ENCODE assay signal across 19 cellular contexts in genomic region chr5:173011602-173012001, GRCh38. TPM values are rescaled to one million over a fixed set of nuclear protein-coding genes. Genes with fewer than 3 reads are reported as not detected.
DNase-seq lines count a peak whose midpoint lies in the region; ATAC-seq and TF ChIP-seq lines count a peak whose summit lies in the region.
"Had no signal": no experiment of that assay in that cellular context is flagged by ENCODE, and none has a peak within 500 bp of the region (broad histone marks: within the 10 kb centered on the region; RNA-seq: fewer than 3 reads in every experiment).

No MANE protein-coding gene starts in this region.

- H3K27me3 ChIP-seq in GM23338 (ENCODE audit: insufficient read depth) (no peaks in the 10 kb centered on the region), neutrophil (no peaks in the 10 kb centered on the region)

- H3K36me3 Mint-ChIP-seq in CD14-positive monocyte, result peaks cover 2 to 14% of the 10 kb centered on the region in 2 donors
- no peaks in the 10 kb centered on the region for H3K36me3 Mint-ChIP-seq in GM23338 (ENCODE audit: low read depth)

- peaks cover 5% of the 10 kb centered on the region; the same call in 1 of the 2 replicates for H3K9me2 ChIP-seq in GM23338 (ENCODE audit: insufficient read depth)

- intact Hi-C loops in CD14-positive monocyte (cut with micrococcal nuclease), result loop anchor here (5.0 kb wide), 1 partner anchor 46 kb away; the partner anchor contains the start of gene CREBRF (in 2 of the 2)

- H3K4me2 ChIP-seq in GM23338, result no peak overlapping the region

- H3K36me3 ChIP-seq in GM23338 (ENCODE audit: insufficient read depth) (no peaks in the 10 kb centered on the region), neutrophil (no peaks in the 10 kb centered on the region)

- H4K20me1 ChIP-seq in GM23338 (replicated peaks; ENCODE audit: insufficient read depth), result peaks cover 26% of the 10 kb centered on the region

- H3K27me3 Mint-ChIP-seq in CD14-positive monocyte (ENCODE audit: low read depth in 3 of 3), result no peaks in the 10 kb centered on the region
- H3K27me3 Mint-ChIP-seq in GM23338 (ENCODE audit: insufficient read depth, low read depth, poor library complexity), result peaks cover 2% of the 10 kb centered on the region
- H3K27me3 Mint-ChIP-seq: activated naive CD4-positive, alpha-beta T cell treated with anti-CD3 and anti-CD28 coated beads, Interleukin-2, amount 10 ng/mL, durations not matched to agents 7 days and 5 days had no signal

- no peaks in the 10 kb centered on the region for H3F3A ChIP-seq in GM23338 (replicated peaks; ENCODE audit: low read depth)

- H3K27ac Mint-ChIP-seq in CD14-positive monocyte (peak overlapping the region; percentile 82 to 92 (median 85)), GM23338 (peak overlapping the region; percentile 54; the same call in 1 of the 2 replicates)
- H3K27ac Mint-ChIP-seq: activated naive CD4-positive, alpha-beta T cell treated with anti-CD3 and anti-CD28 coated beads, Interleukin-2, amount 10 ng/mL, durations not matched to agents 7 days and 5 days had no signal

- TF ChIP-seq CTCF in CD14-positive monocyte (IDR thresholded peaks at IDR 0.05) (no peak), GM23338 (conservative IDR thresholded peaks at IDR 0.05; ENCODE audit: low read depth in 2 of 2) (no peak), neutrophil (IDR thresholded peaks at IDR 0.05) (no peak), foreskin fibroblast (IDR thresholded peaks at IDR 0.05; ENCODE audit: low read depth, low read length) (no peak)

- H2AFZ ChIP-seq in GM23338, result no peak overlapping the region

- H3K9me3 Mint-ChIP-seq in CD14-positive monocyte, result peaks cover 0 to 2% (median 0%) of the 10 kb centered on the region in 7 donors
- H3K9me3 Mint-ChIP-seq in GM23338, result no peaks in the 10 kb centered on the region
- H3K9me3 Mint-ChIP-seq: activated naive CD4-positive, alpha-beta T cell treated with anti-CD3 and anti-CD28 coated beads, Interleukin-2, amount 10 ng/mL, durations not matched to agents 7 days and 5 days had no signal

- ATAC-seq in GM23338 (no peak), HG03159 (IDR thresholded peaks at IDR 0.05; ENCODE audit: unreplicated experiment) (no peak)
- ATAC-seq: esophagus mucosa had no signal

- H3K4me3 Mint-ChIP-seq in CD14-positive monocyte (no peak overlapping the region), GM23338 (no peak overlapping the region)
- H3K4me3 Mint-ChIP-seq: activated naive CD4-positive, alpha-beta T cell treated with anti-CD3 and anti-CD28 coated beads, Interleukin-2, amount 10 ng/mL, durations not matched to agents 7 days and 5 days had no signal

- peaks cover 82% of the 10 kb centered on the region for H3K4me1 Mint-ChIP-seq in CD14-positive monocyte
- H3K4me1 Mint-ChIP-seq in GM23338, result peaks cover 15% of the 10 kb centered on the region

- H3K9me3 ChIP-seq in neutrophil, result no peaks in the 10 kb centered on the region

- H3K27ac ChIP-seq in GM23338 (ENCODE audit: low read depth) (no peak overlapping the region), neutrophil (peak overlapping the region; percentile 48)

- H3K4me3 ChIP-seq in GM23338, result no peak overlapping the region
- H3K4me3 ChIP-seq in neutrophil (ENCODE audit: low read depth in 1 of 2, low read length in 1 of 2), result no peak overlapping the region
- H3K4me3 ChIP-seq in foreskin fibroblast (ENCODE audit: low read depth in 1 of 2, low read length in 2 of 2), result no peak overlapping the region

- DNase-seq in CD14-positive monocyte (ENCODE audit: low spot score), result no peak
- DNase-seq in GM23338 (ENCODE audit: low spot score), result no peak
- DNase-seq in dermis blood vessel endothelial cell, result peak; percentile 20
- DNase-seq in A172 (ENCODE audit: low spot score), result no peak
- DNase-seq in NCI-H187 (lab: John Stamatoyannopoulos, UW), result no peak
- DNase-seq in foreskin fibroblast, result no peak
- DNase-seq: activated naive CD4-positive, alpha-beta T cell treated with anti-CD3 and anti-CD28 coated beads, Interleukin-2, amount 10 ng/mL, durations not matched to agents 7 days and 5 days; AML-193; DMS 273 treated with DMSO at 0.1 percent for 48 hours; GF-D8; MV-4-11; NCI-H2029 treated with DMSO at 0.1 percent for 48 hours; NCI-H510A treated with DMSO at 0.1 percent for 48 hours; nucleus accumbens; Right ventricle myocardium superior; stimulated activated CD4-positive, alpha-beta T cell treated with anti-CD3 and anti-CD28 coated beads, Interleukin-2, amount 100 ng/mL, for 48 hours had no signal

- H3K79me2 ChIP-seq in GM23338 (replicated peaks; ENCODE audit: insufficient read depth), result peaks cover 75% of the 10 kb centered on the region

- peaks cover 9% of the 10 kb centered on the region for H3K4me1 ChIP-seq in GM23338 (ENCODE audit: insufficient read depth)
- peaks cover 45 to 68% of the 10 kb centered on the region in 2 experiments for H3K4me1 ChIP-seq in neutrophil (ENCODE audit: control insufficient read depth in 1 of 2, insufficient read depth in 1 of 2, low read depth in 1 of 2, low read length in 1 of 2)

TF ChIP-seq in GM23338, 12 proteins besides CTCF, POLR2A, EP300 and RAD21:
- TF ChIP-seq EZH2 (IDR thresholded peaks at IDR 0.05; ENCODE audit: low read depth, unreplicated experiment) (no peak), ETS1 (IDR thresholded peaks at IDR 0.05) (no peak), ZNF331 (CRISPR knock-in tag; IDR thresholded peaks at IDR 0.05; ENCODE audit: low read depth) (no peak), JUNB (IDR thresholded peaks at IDR 0.05; ENCODE audit: unreplicated experiment) (no peak), STAT1 (IDR thresholded peaks at IDR 0.05; ENCODE audit: unreplicated experiment) (no peak)

RNA-seq across cellular contexts. Expression of gene ATP6V0E1, which starts 28.0 kb away (rescaled TPM):
- polyA plus RNA-seq in CD14-positive monocyte (100 to 1,000 TPM; 698 to 760 TPM), GM23338 (2016; fragmentation: Nextera tagmentation; extraction: Ambion mirVana) (217 and 250 TPM in 2 replicates)
- total RNA-seq in GM23338 (2014; rRNA removed; shearing (Covaris generic)), result 75.0 and 75.9 TPM in 2 replicates
- 213 and 253 TPM in 2 replicates for total RNA-seq in dermis blood vessel endothelial cell
- 367 and 419 TPM in 2 replicates for total RNA-seq in A172 (2014; rRNA removed; shearing (Covaris generic))

RNA-seq across cellular contexts. Expression of gene CREBRF, which starts 44.5 kb away (rescaled TPM):
- polyA plus RNA-seq in CD14-positive monocyte (10 to 100 TPM; 23.1 to 27.6 TPM), GM23338 (2016; fragmentation: Nextera tagmentation; extraction: Ambion mirVana) (2.0 TPM in 2 replicates)
- 3.3 and 3.5 TPM in 2 replicates for total RNA-seq in GM23338 (2014; rRNA removed; shearing (Covaris generic))
- total RNA-seq in dermis blood vessel endothelial cell, result 25.5 and 31.7 TPM in 2 replicates
- 7.1 and 9.6 TPM in 2 replicates for total RNA-seq in A172 (2014; rRNA removed; shearing (Covaris generic))

RNA-seq across cellular contexts. Expression of gene RPL26L1, which starts 52.4 kb away (rescaled TPM):
- polyA plus RNA-seq in CD14-positive monocyte (10 to 100 TPM; 58.6 to 60.9 TPM), GM23338 (2016; fragmentation: Nextera tagmentation; extraction: Ambion mirVana) (148 and 160 TPM in 2 replicates)
- 30.9 and 69.2 TPM in 2 replicates for total RNA-seq in GM23338 (2014; rRNA removed; shearing (Covaris generic))
- 28.4 and 31.4 TPM in 2 replicates for total RNA-seq in dermis blood vessel endothelial cell
- 187 and 205 TPM in 2 replicates for total RNA-seq in A172 (2014; rRNA removed; shearing (Covaris generic))
